ENCODE assay signal across 29 cellular contexts in the genomic region with DNA sequence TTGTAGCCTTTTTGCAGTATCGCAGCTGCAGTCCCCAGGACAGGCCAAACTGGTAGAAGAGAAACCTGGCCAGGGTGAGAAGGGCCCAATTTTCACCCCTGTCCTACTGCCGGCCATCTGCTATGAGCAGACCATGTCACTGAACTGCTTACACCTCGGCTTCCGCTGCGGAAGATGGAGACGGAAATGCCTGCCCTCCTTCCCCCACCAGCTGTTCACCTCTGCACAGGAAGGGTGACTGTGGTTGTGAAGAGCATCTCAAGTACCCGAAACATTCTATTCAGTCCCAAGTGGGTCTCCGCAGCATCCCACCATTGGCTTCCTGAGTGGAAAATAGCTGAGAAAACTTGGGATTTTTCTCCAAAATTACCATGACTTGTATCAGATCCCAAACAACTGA. TPM values are rescaled to one million over a fixed set of nuclear protein-coding genes. Genes with fewer than 3 reads are reported as not detected.
"Had no signal": no experiment of that assay in that cellular context is flagged by ENCODE, and none has a peak within 500 bp of the region (broad histone marks: within the 10 kb centered on the region; RNA-seq: fewer than 3 reads in every experiment).

No MANE protein-coding gene starts in this region.

- H3K36me3 ChIP-seq: heart left ventricle, left lung, neural progenitor cell, pancreas, prostate gland, sigmoid colon, spleen, suprapubic skin, tibial nerve, upper lobe of left lung, uterus had no signal

- H3K9me3 ChIP-seq: heart left ventricle, left lung, pancreas, prostate gland, sigmoid colon, spleen, suprapubic skin, tibial nerve, upper lobe of left lung, uterus had no signal

- FAIRE-seq: islet of Langerhans, kidney, pancreas, small intestine had no signal

- H3K27me3 ChIP-seq: heart left ventricle, left lung, neural progenitor cell, pancreas, sigmoid colon, suprapubic skin, tibial nerve, upper lobe of left lung, uterus had no signal

- H2AFZ ChIP-seq: neural progenitor cell had no signal

- H3K27ac ChIP-seq: heart left ventricle, left lung, neural progenitor cell, pancreas, prostate gland, sigmoid colon, spleen, suprapubic skin, tibial nerve, upper lobe of left lung, uterus had no signal

- H3K9ac ChIP-seq: neural progenitor cell had no signal

- H3K4me2 ChIP-seq: neural progenitor cell had no signal

- ATAC-seq: heart left ventricle; left colon; left lung; natural killer cell; pancreas; right cardiac atrium; stimulated activated effector memory CD8-positive, alpha-beta T cell treated with anti-CD3 and anti-CD28 coated beads, Interleukin-12 subunit alpha, Interleukin-12 subunit beta, amount 100 ng/mL, for 72 hours had no signal

- DNase-seq: heart left ventricle; hypothalamus; immature natural killer cell; kidney; left colon; left lung; mesendoderm; naive B cell; natural killer cell; nephron progenitor cell; pancreas; posterior cingulate gyrus; retina; right cardiac atrium; sigmoid colon; small intestine; spleen; stimulated activated CD4-positive, alpha-beta T cell treated with anti-CD3 and anti-CD28 coated beads, Interleukin-4, amount 100 ng/mL, for 24 hours; stimulated activated naive CD4-positive, alpha-beta T cell; upper lobe of left lung; uterus had no signal

- H3K4me1 ChIP-seq: heart left ventricle, left lung, neural progenitor cell, pancreas, prostate gland, sigmoid colon, spleen, suprapubic skin, tibial nerve, upper lobe of left lung, uterus had no signal

- H3K4me3 ChIP-seq: left lung, lung, neural progenitor cell, pancreas, prostate gland, sigmoid colon, spleen, suprapubic skin, tibial nerve, upper lobe of left lung, uterus had no signal

RNA-seq across cellular contexts. Expression of a gene that starts 16.1 kb away (rescaled TPM):
- total RNA-seq: mononuclear cell, natural killer cell had no signal
- polyA plus RNA-seq: immature natural killer cell had no signal
